Comparison of ENCODE assay signal across 30 cellular contexts in genomic region chr17:30225919-30226553, GRCh38. TPM values are rescaled to one million over a fixed set of nuclear protein-coding genes. Genes with fewer than 3 reads are reported as not detected.
A peak's percentile ranks its signal among the peaks of the same experiment; 100 is the strongest.
DNase-seq lines count a peak whose midpoint lies in the region; ATAC-seq and TF ChIP-seq lines count a peak whose summit lies in the region.
"Had no signal": no experiment of that assay in that cellular context is flagged by ENCODE, and none has a peak within 500 bp of the region (broad histone marks: within the 10 kb centered on the region; RNA-seq: fewer than 3 reads in every experiment).

No MANE protein-coding gene starts in this region.

- no peaks in the 10 kb centered on the region for H3K9me3 Mint-ChIP-seq in Caco-2 (ENCODE audit: unreplicated experiment)
- H3K9me3 Mint-ChIP-seq: activated CD8-positive, alpha-beta T cell treated with anti-CD3 and anti-CD28 coated beads for 36 hours; CD4-positive, alpha-beta T cell; immature natural killer cell; neural crest cell had no signal

- DNase-seq in Caco-2 (peak; percentile 87 to 93), HuH-7.5 (ENCODE audit: low spot score) (peak; percentile 61), epithelial cell of esophagus (ENCODE audit: low read depth) (peak; percentile 33), mucosa of descending colon (no peak), GM20000 (ENCODE audit: low spot score) (no peak), NCI-H1694 treated with DMSO at 0.1 percent for 48 hours (lab: John Stamatoyannopoulos, UW) (no peak), cortex of kidney (lab: John Stamatoyannopoulos, UW) (no peak)
- DNase-seq: activated CD8-positive, alpha-beta T cell treated with anti-CD3 and anti-CD28 coated beads for 36 hours; activated naive CD4-positive, alpha-beta T cell treated with anti-CD3 and anti-CD28 coated beads, Interleukin-2, amount 50 U/mL, for 16 hours; amygdala; brain microvascular endothelial cell; CD4-positive, alpha-beta T cell; DMS 273 treated with DMSO at 0.1 percent for 48 hours; immature natural killer cell; Karpas-422; left lung; mesenchymal stem cell; NCI-H146; ovary; PC-3; SHP77; stimulated activated CD4-positive, alpha-beta T cell treated with anti-CD3 and anti-CD28 coated beads, Interleukin-2, amount 100 ng/mL, for 24 hours; stimulated activated naive CD8-positive, alpha-beta T cell treated with anti-CD3 and anti-CD28 coated beads, Interleukin-15, Interleukin-2, amounts not matched to agents 100 U/mL and 50 U/mL, for 24 hours; T-helper 2 cell; uterus had no signal

- H3K4me1 ChIP-seq in Caco-2 (peaks cover 69% of the 10 kb centered on the region), mucosa of descending colon (ENCODE audit: low read depth) (no peaks in the 10 kb centered on the region)
- H3K4me1 ChIP-seq: right atrium auricular region, uterus had no signal

- peak overlapping the region; percentile 93 for H3K27ac Mint-ChIP-seq in Caco-2 (ENCODE audit: unreplicated experiment)
- H3K27ac Mint-ChIP-seq: activated CD8-positive, alpha-beta T cell treated with anti-CD3 and anti-CD28 coated beads for 36 hours; CD4-positive, alpha-beta T cell had no signal

- peaks cover 16% of the 10 kb centered on the region for H3K36me3 Mint-ChIP-seq in Caco-2 (ENCODE audit: insufficient read depth, unreplicated experiment)
- H3K36me3 Mint-ChIP-seq: immature natural killer cell had no signal

- no peak for TF ChIP-seq CTCF in Caco-2 (IDR thresholded peaks at IDR 0.05; ENCODE audit: insufficient read depth in 1 of 2, low read depth in 1 of 2, low read length in 1 of 2, severe bottlenecking in 1 of 2, unreplicated experiment in 1 of 2)
- no peak for TF ChIP-seq CTCF in epithelial cell of esophagus (IDR thresholded peaks at IDR 0.05; ENCODE audit: insufficient read depth, low read depth, low read length, missing control alignments)
- no peak for TF ChIP-seq CTCF in mucosa of descending colon (IDR thresholded peaks at IDR 0.05)
- no peak for TF ChIP-seq CTCF in GM20000 (IDR thresholded peaks at IDR 0.05; ENCODE audit: extremely low read depth, missing control alignments)

- H3K4me3 ChIP-seq in Caco-2 (ENCODE audit: low read depth, low read length) (no peak overlapping the region), epithelial cell of esophagus (ENCODE audit: low read length) (no peak overlapping the region), mucosa of descending colon (no peak overlapping the region)
- H3K4me3 ChIP-seq: left lung, ovary, right atrium auricular region, thoracic aorta, uterus had no signal

- H3K4me3 Mint-ChIP-seq in Caco-2 (ENCODE audit: unreplicated experiment) = peak overlapping the region; percentile 61
- H3K4me3 Mint-ChIP-seq: activated CD8-positive, alpha-beta T cell treated with anti-CD3 and anti-CD28 coated beads for 36 hours; CD4-positive, alpha-beta T cell; immature natural killer cell; neural crest cell had no signal

- H3K36me3 ChIP-seq in Caco-2 (ENCODE audit: control insufficient read depth, insufficient read depth, low read length) (no peaks in the 10 kb centered on the region), mucosa of descending colon (ENCODE audit: low read depth) (no peaks in the 10 kb centered on the region)
- H3K36me3 ChIP-seq: brain microvascular endothelial cell, left lung, ovary, right atrium auricular region, thoracic aorta, uterus had no signal

- ATAC-seq in mucosa of descending colon = peak; percentile 69
- ATAC-seq in HG02973 (IDR thresholded peaks at IDR 0.05; ENCODE audit: unreplicated experiment) = no peak
- ATAC-seq: activated CD8-positive, alpha-beta T cell treated with anti-CD3 and anti-CD28 coated beads for 36 hours; left lung; PC-3; stimulated activated naive CD8-positive, alpha-beta T cell treated with anti-CD3 and anti-CD28 coated beads, Interleukin-15, Interleukin-2, amounts not matched to agents 100 U/mL and 50 U/mL, for 24 hours had no signal

- no peaks in the 10 kb centered on the region for H3K27me3 ChIP-seq in Caco-2 (replicated peaks; ENCODE audit: control insufficient read depth, insufficient read depth, low read length)
- H3K27me3 ChIP-seq: left lung, ovary, right atrium auricular region, uterus had no signal

- CTCF ChIA-PET in Caco-2 (lab: Charles Lee) = interaction anchor here (1.2 to 3.2 kb wide), 3 partner anchors 10 to 110 kb away, joined by 3 to 16 read pairs (median 4); partner anchors contain the start of gene SLC6A4

- H3K27me3 Mint-ChIP-seq in Caco-2 (ENCODE audit: insufficient read depth, unreplicated experiment) = no peaks in the 10 kb centered on the region
- H3K27me3 Mint-ChIP-seq: activated CD8-positive, alpha-beta T cell treated with anti-CD3 and anti-CD28 coated beads for 36 hours had no signal

- no TSS peak for BruUV-seq in Caco-2 (replicated peaks; lab: Mats Ljungman, UMichigan)

- peaks cover 70% of the 10 kb centered on the region for H3K4me1 Mint-ChIP-seq in Caco-2 (ENCODE audit: low read depth, unreplicated experiment)
- H3K4me1 Mint-ChIP-seq: immature natural killer cell had no signal

- intact Hi-C loops in Caco-2 (cut with micrococcal nuclease; ENCODE audit: unreplicated experiment) (loop anchor here (1.0 kb wide), 2 partner anchors 9 to 37 kb away; partner anchors contain the start of gene SLC6A4), mucosa of descending colon (cut with DNase I, micrococcal nuclease) (no loop called here)

- no peaks in the 10 kb centered on the region for H3K9me3 ChIP-seq in Caco-2
- no peaks in the 10 kb centered on the region for H3K9me3 ChIP-seq in mucosa of descending colon
- H3K9me3 ChIP-seq: left lung, ovary, right atrium auricular region, thoracic aorta, uterus had no signal

- POLR2A ChIA-PET in Caco-2 (lab: Charles Lee) = interaction anchor here (0.6 to 1.9 kb wide), 2 partner anchors 9 to 16 kb away, joined by 3 to 6 read pairs; partner anchors contain the start of gene SLC6A4

RNA-seq across cellular contexts. Expression of gene SLC6A4, which starts 9.5 kb away (rescaled TPM):
- 15.0 and 20.6 TPM in 2 replicates for total RNA-seq in Caco-2 (2022)
- total RNA-seq in mucosa of descending colon = 1 to 10 TPM in 2 of 3 donors, under 1 TPM in 1; 0.32 to 1.8 (median 1.2) TPM
- total RNA-seq: A673; activated CD8-positive, alpha-beta T cell treated with anti-CD3 and anti-CD28 coated beads for 36 hours; CD4-positive, alpha-beta T cell; neural crest cell; PC-3 had no signal

Comparison
In these comparisons a context has a peak if more than half of its experiments do, and no peak if none do; other contexts are left out.
1. DNase-seq: peak in Caco-2 (2 of 2), HuH-7.5 (single experiment) and epithelial cell of esophagus (single experiment); none in mucosa of descending colon (0 of 3), GM20000 (single experiment), NCI-H1694 treated with DMSO at 0.1 percent for 48 hours (single experiment) and cortex of kidney (single experiment).